26 cellular contexts compared by ENCODE assay signal in genomic region chr17:63381101-63381729, GRCh38.
DNase-seq lines count a peak whose midpoint lies in the region; ATAC-seq and TF ChIP-seq lines count a peak whose summit lies in the region.
"Had no signal": no experiment of that assay in that cellular context is flagged by ENCODE, and none has a peak within 500 bp of the region (broad histone marks: within the 10 kb centered on the region; RNA-seq: fewer than 3 reads in every experiment).

No MANE protein-coding gene starts in this region.

- H3K4me1 ChIP-seq in SK-N-SH (ENCODE audit: control insufficient read depth in 1 of 2, insufficient read depth in 2 of 2, low read depth in 1 of 2, low read length in 1 of 2), result peaks cover 38 to 51% of the 10 kb centered on the region in 2 experiments
- H3K4me1 ChIP-seq in mesodermal cell (ENCODE audit: control insufficient read depth, insufficient read depth, low read length, poor library complexity, severe bottlenecking), result peaks cover 16% of the 10 kb centered on the region
- H3K4me1 ChIP-seq in mucosa of descending colon (ENCODE audit: low read depth), result no peaks in the 10 kb centered on the region
- H3K4me1 ChIP-seq: Peyer's patch had no signal

- no peaks in the 10 kb centered on the region for H3K4me1 Mint-ChIP-seq in Calu3 (ENCODE audit: low read depth, unreplicated experiment)
- H3K4me1 Mint-ChIP-seq: nephron progenitor cell had no signal

- peaks cover 36 to 61% of the 10 kb centered on the region in 2 experiments for H3K36me3 ChIP-seq in SK-N-SH (replicated peaks in 1 of 2; ENCODE audit: control insufficient read depth in 1 of 2, insufficient read depth in 2 of 2, low read length in 1 of 2)
- H3K36me3 ChIP-seq in mesodermal cell (ENCODE audit: control insufficient read depth, insufficient read depth, low read length), result peaks cover 23% of the 10 kb centered on the region
- no peaks in the 10 kb centered on the region for H3K36me3 ChIP-seq in mucosa of descending colon (ENCODE audit: low read depth)
- H3K36me3 ChIP-seq: Peyer's patch had no signal

- WGBS in SK-N-SH (ENCODE audit: low lambda C conversion rate), result 49% methylated on average over 4 of the region's 4 CpGs
- 92 to 94% methylated on average over 2 to 3 of the region's 4 CpGs for WGBS in mesodermal cell (ENCODE audit: insufficient coverage in 2 of 2), 2 experiments

- H3K27ac Mint-ChIP-seq in Calu3 (ENCODE audit: unreplicated experiment), result no peak overlapping the region
- H3K27ac Mint-ChIP-seq: activated CD4-positive, alpha-beta T cell treated with anti-CD3 and anti-CD28 coated beads for 36 hours; IgD-negative memory B cell; nephron progenitor cell had no signal

- no peaks in the 10 kb centered on the region for H4K20me1 ChIP-seq in SK-N-SH (ENCODE audit: insufficient read depth)

- ATAC-seq in mucosa of descending colon (no peak), HG03039 (IDR thresholded peaks at IDR 0.05; ENCODE audit: unreplicated experiment) (no peak)
- ATAC-seq: activated CD4-positive, alpha-beta T cell treated with anti-CD3 and anti-CD28 coated beads for 36 hours; foreskin keratinocyte; heart right ventricle had no signal

- no peak for TF ChIP-seq CTCF in SK-N-SH (IDR thresholded peaks at IDR 0.05)
- no peak for TF ChIP-seq CTCF in choroid plexus epithelial cell (conservative IDR thresholded peaks at IDR 0.05; ENCODE audit: low read depth, low read length)
- TF ChIP-seq CTCF in mucosa of descending colon (IDR thresholded peaks at IDR 0.05), result no peak
- no peak for TF ChIP-seq CTCF in Calu3 (IDR thresholded peaks at IDR 0.05; ENCODE audit: unreplicated experiment)

- TF ChIP-seq EP300 in SK-N-SH (IDR thresholded peaks at IDR 0.05; ENCODE audit: borderline replicate concordance in 1 of 2, low read depth in 1 of 2, low read length in 1 of 2), result peak; percentile 43 to 98; a peak in 3 of 4 replicates

- intact Hi-C loops in mucosa of descending colon (cut with DNase I, micrococcal nuclease) (no loop called here), Calu3 (cut with micrococcal nuclease; ENCODE audit: unreplicated experiment) (no loop called here)

- no peak overlapping the region for H3K4me3 Mint-ChIP-seq in Calu3 (ENCODE audit: low read depth, unreplicated experiment)
- H3K4me3 Mint-ChIP-seq: activated CD4-positive, alpha-beta T cell treated with anti-CD3 and anti-CD28 coated beads for 36 hours; IgD-negative memory B cell; nephron progenitor cell had no signal

- peaks cover 36% of the 10 kb centered on the region for H3F3A ChIP-seq in SK-N-SH (replicated peaks; ENCODE audit: insufficient read depth)

- peak; percentile 13 for TF ChIP-seq RAD21 in SK-N-SH (IDR thresholded peaks at IDR 0.05; ENCODE audit: low read length)

- BruUV-seq in Calu3 (replicated peaks; lab: Mats Ljungman, UMichigan), result no TSS peak

- peak overlapping the region; percentile 71 to 96 for H3K27ac ChIP-seq in SK-N-SH (ENCODE audit: low read depth in 2 of 2, low read length in 1 of 2)
- peak overlapping the region; percentile 25 for H3K27ac ChIP-seq in mesodermal cell (ENCODE audit: low read depth, low read length, severe bottlenecking)
- H3K27ac ChIP-seq: C4-2B, foreskin keratinocyte, heart right ventricle, Peyer's patch had no signal

- H3K79me2 ChIP-seq in SK-N-SH (ENCODE audit: insufficient read depth), result peaks cover 16% of the 10 kb centered on the region

- no peak overlapping the region for H3K4me3 ChIP-seq in SK-N-SH (ENCODE audit: low read depth in 2 of 2, low read length in 1 of 2)
- H3K4me3 ChIP-seq in choroid plexus epithelial cell (ENCODE audit: low read depth, low read length), result no peak overlapping the region
- no peak overlapping the region for H3K4me3 ChIP-seq in mesodermal cell (ENCODE audit: extremely low read depth, insufficient read depth, low read length, poor library complexity, severe bottlenecking)
- H3K4me3 ChIP-seq in mucosa of descending colon, result no peak overlapping the region
- H3K4me3 ChIP-seq: dorsolateral prefrontal cortex, heart right ventricle, lung, Peyer's patch had no signal

- H3K4me2 ChIP-seq in SK-N-SH, result peak overlapping the region; percentile 16; the same call in 1 of the 2 replicates

- peaks cover 6% of the 10 kb centered on the region for H3K36me3 Mint-ChIP-seq in Calu3 (ENCODE audit: insufficient read depth, unreplicated experiment)

- DNase-seq in EL, result peak; percentile 62
- peak; percentile 71 for DNase-seq in SK-N-SH
- DNase-seq in choroid plexus epithelial cell (ENCODE audit: low read depth), result peak; percentile 52
- no peak for DNase-seq in mucosa of descending colon
- DNase-seq in Calu3, result no peak
- no peak for DNase-seq in activated effector memory CD4-positive, alpha-beta T cell treated with anti-CD3 and anti-CD28 coated beads, Interleukin-2, amount 50 U/mL, for 16 hours
- DNase-seq: activated CD4-positive, alpha-beta T cell treated with anti-CD3 and anti-CD28 coated beads for 36 hours; activated effector memory CD4-positive, alpha-beta T cell treated with Interleukin-2 at 50 U/mL for 16 hours; activated T-cell treated with anti-CD3 and anti-CD28 coated beads for 4 hours; cerebellar nuclear complex; foreskin keratinocyte; heart right ventricle; NCI-H1092 treated with DMSO at 0.1 percent for 48 hours; NCI-H2029 treated with DMSO at 0.1 percent for 48 hours; NCI-H69; nephron progenitor cell; Peyer's patch; retina; stimulated activated CD4-positive, alpha-beta T cell treated with anti-CD3 and anti-CD28 coated beads, Interleukin-2, amount 100 ng/mL, for 48 hours; substantia nigra had no signal

- H3K9me2 ChIP-seq in SK-N-SH, result no peaks in the 10 kb centered on the region

- CTCF ChIA-PET in SK-N-SH (lab: Yijun Ruan, JAX), result interaction anchor here (0.6 to 2.1 kb wide), 18 partner anchors 9 to 676 kb away, joined by 3 to 29 read pairs (median 3); no protein-coding TSS in a partner anchor
- CTCF ChIA-PET in Calu3 (lab: Charles Lee), result no interaction called here

- H3K9me3 Mint-ChIP-seq in Calu3 (ENCODE audit: low read depth, unreplicated experiment), result peaks cover 3% of the 10 kb centered on the region

- H3K27me3 Mint-ChIP-seq in Calu3 (ENCODE audit: unreplicated experiment), result no peaks in the 10 kb centered on the region
- H3K27me3 Mint-ChIP-seq: activated CD4-positive, alpha-beta T cell treated with anti-CD3 and anti-CD28 coated beads for 36 hours; IgD-negative memory B cell had no signal

- H3K27me3 ChIP-seq in SK-N-SH (ENCODE audit: insufficient read depth), result no peaks in the 10 kb centered on the region
- H3K27me3 ChIP-seq: dorsolateral prefrontal cortex, foreskin keratinocyte, heart right ventricle, Peyer's patch had no signal

- POLR2A ChIA-PET in SK-N-SH (lab: Yijun Ruan, JAX), result interaction anchor here (0.9 to 1.8 kb wide), 5 partner anchors 11 to 61 kb away, joined by 3 to 7 read pairs (median 3); no protein-coding TSS in a partner anchor

- H2AFZ ChIP-seq in SK-N-SH (ENCODE audit: low read depth), result no peak overlapping the region

- H3K9ac ChIP-seq in SK-N-SH, result peak overlapping the region; percentile 1; the same call in 1 of the 2 replicates

- H3K9me3 ChIP-seq in SK-N-SH (no peaks in the 10 kb centered on the region), mesodermal cell (ENCODE audit: control insufficient read depth, low read length) (peaks cover 9% of the 10 kb centered on the region), mucosa of descending colon (no peaks in the 10 kb centered on the region)
- H3K9me3 ChIP-seq: Peyer's patch had no signal

TF ChIP-seq in SK-N-SH, 30 proteins besides CTCF, POLR2A, EP300 and RAD21 (continues in another document):
- TF ChIP-seq CHD2 (IDR thresholded peaks at IDR 0.05; ENCODE audit: low read length, partially characterized antibody) (peak; percentile 92), SMC3 (IDR thresholded peaks at IDR 0.05; ENCODE audit: low read depth, low read length) (no peak), ELF1 (IDR thresholded peaks at IDR 0.05) (no peak), TAF1 (IDR thresholded peaks at IDR 0.05; ENCODE audit: borderline replicate concordance, low read depth, low read length) (no peak), YY1 (IDR thresholded peaks at IDR 0.05; ENCODE audit: low read depth) (no peak), USF1 (IDR thresholded peaks at IDR 0.05; ENCODE audit: borderline replicate concordance, low read depth) (no peak), JUND (IDR thresholded peaks at IDR 0.05) (0 out of 2 replicates have a peak, but pooled peaks have one; percentile 21), TCF12 (IDR thresholded peaks at IDR 0.05) (peak; percentile 92), POLR2AphosphoS5 (IDR thresholded peaks at IDR 0.05; ENCODE audit: low read depth, low read length) (peak; percentile 81), RFX5 (IDR thresholded peaks at IDR 0.05; ENCODE audit: low read length) (no peak), MXI1 (IDR thresholded peaks at IDR 0.05; ENCODE audit: low read depth, low read length) (peak; percentile 97), IRF3 (IDR thresholded peaks at IDR 0.05; ENCODE audit: low read depth, low read length) (no peak)
- TF ChIP-seq, protein P1, sequence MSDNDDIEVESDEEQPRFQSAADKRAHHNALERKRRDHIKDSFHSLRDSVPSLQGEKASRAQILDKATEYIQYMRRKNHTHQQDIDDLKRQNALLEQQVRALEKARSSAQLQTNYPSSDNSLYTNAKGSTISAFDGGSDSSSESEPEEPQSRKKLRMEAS (IDR thresholded peaks at IDR 0.05; ENCODE audit: low read depth), result peak; percentile 95
- TF ChIP-seq, protein P2, sequence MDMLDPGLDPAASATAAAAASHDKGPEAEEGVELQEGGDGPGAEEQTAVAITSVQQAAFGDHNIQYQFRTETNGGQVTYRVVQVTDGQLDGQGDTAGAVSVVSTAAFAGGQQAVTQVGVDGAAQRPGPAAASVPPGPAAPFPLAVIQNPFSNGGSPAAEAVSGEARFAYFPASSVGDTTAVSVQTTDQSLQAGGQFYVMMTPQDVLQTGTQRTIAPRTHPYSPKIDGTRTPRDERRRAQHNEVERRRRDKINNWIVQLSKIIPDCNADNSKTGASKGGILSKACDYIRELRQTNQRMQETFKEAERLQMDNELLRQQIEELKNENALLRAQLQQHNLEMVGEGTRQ (IDR thresholded peaks at IDR 0.05; ENCODE audit: borderline replicate concordance, low read depth, low read length), result no peak

Comparison
In these comparisons a context has a peak if more than half of its experiments do, and no peak if none do; other contexts are left out.
1. DNase-seq: peak in EL (single experiment), SK-N-SH (single experiment) and choroid plexus epithelial cell (single experiment); none in mucosa of descending colon (0 of 3), Calu3 (single experiment) and activated effector memory CD4-positive, alpha-beta T cell treated with anti-CD3 and anti-CD28 coated beads, Interleukin-2, amount 50 U/mL, for 16 hours (single experiment).